Comparison of ENCODE assay signal across 20 cellular contexts in genomic region chr9:119268985-119269384, GRCh38.
DNase-seq lines count a peak whose midpoint lies in the region; ATAC-seq and TF ChIP-seq lines count a peak whose summit lies in the region.
"Had no signal": no experiment of that assay in that cellular context is flagged by ENCODE, and none has a peak within 500 bp of the region (broad histone marks: within the 10 kb centered on the region; RNA-seq: fewer than 3 reads in every experiment).

No MANE protein-coding gene starts in this region.

- no peak for ATAC-seq in sciatic nerve
- ATAC-seq in HG02571 (IDR thresholded peaks at IDR 0.05; ENCODE audit: unreplicated experiment) = no peak
- ATAC-seq: SK-N-SH treated with all-trans-retinoic acid at 6 μM for 48 hours had no signal

- H3K27ac ChIP-seq in epithelial cell of prostate (no peak overlapping the region), esophagus muscularis mucosa (replicated peaks in 1 of 4) (no peak overlapping the region)
- H3K27ac ChIP-seq: 22Rv1, RWPE1 had no signal

- H3K9me3 ChIP-seq in esophagus muscularis mucosa = no peaks in the 10 kb centered on the region

- 54% methylated on average over 3 of the region's 3 CpGs for WGBS in esophagus muscularis mucosa

- DNase-seq in DMS53 (lab: John Stamatoyannopoulos, UW) (peak; percentile 13), DMS53 treated with DMSO at 0.1 percent for 48 hours (lab: John Stamatoyannopoulos, UW; ENCODE audit: unreplicated experiment) (no peak), epithelial cell of prostate (ENCODE audit: low read depth, low spot score) (peak; percentile 51), kidney tubule cell (ENCODE audit: low spot score) (peak; percentile 94), esophagus muscularis mucosa (ENCODE audit: extremely low spot score) (no peak), sciatic nerve (ENCODE audit: low spot score) (no peak)
- DNase-seq in activated naive CD4-positive, alpha-beta T cell treated with anti-CD3 and anti-CD28 coated beads, Interleukin-2, amount 50 U/mL, for 16 hours = no peak
- DNase-seq: DMS 273 treated with DMSO at 0.1 percent for 48 hours, GDM1, HCEC 1CT, Kasumi-1, MM.1S, NCI-H1092 treated with DMSO at 0.1 percent for 48 hours, NCI-H2081 treated with DMSO at 0.1 percent for 48 hours, NCI-H524, SIG-M5 had no signal

- no peaks in the 10 kb centered on the region for H3K27me3 ChIP-seq in esophagus muscularis mucosa

- no peaks in the 10 kb centered on the region for H3K36me3 ChIP-seq in esophagus muscularis mucosa

- H3K4me3 ChIP-seq in esophagus muscularis mucosa = no peak overlapping the region

- intact Hi-C loops in esophagus muscularis mucosa (cut with DNase I) (no loop called here), sciatic nerve (cut with DNase I) (no loop called here)

- TF ChIP-seq CTCF in esophagus muscularis mucosa (IDR thresholded peaks at IDR 0.05) = no peak

- no peak for TF ChIP-seq POLR2A in esophagus muscularis mucosa (IDR thresholded peaks at IDR 0.05; ENCODE audit: low read depth)

- no peak for TF ChIP-seq EP300 in esophagus muscularis mucosa (IDR thresholded peaks at IDR 0.05)

- H3K4me1 ChIP-seq in esophagus muscularis mucosa = peaks cover 0 to 4% (median 0%) of the 10 kb centered on the region in 4 donors

Comparison
In these comparisons a context has a peak if more than half of its experiments do, and no peak if none do; other contexts are left out.
1. DNase-seq: peak in DMS53 (single experiment), epithelial cell of prostate (single experiment) and kidney tubule cell (single experiment); none in DMS53 treated with DMSO at 0.1 percent for 48 hours (single experiment), esophagus muscularis mucosa (single experiment), activated naive CD4-positive, alpha-beta T cell treated with anti-CD3 and anti-CD28 coated beads, Interleukin-2, amount 50 U/mL, for 16 hours (single experiment) and sciatic nerve (single experiment).